In the genomic region with DNA sequence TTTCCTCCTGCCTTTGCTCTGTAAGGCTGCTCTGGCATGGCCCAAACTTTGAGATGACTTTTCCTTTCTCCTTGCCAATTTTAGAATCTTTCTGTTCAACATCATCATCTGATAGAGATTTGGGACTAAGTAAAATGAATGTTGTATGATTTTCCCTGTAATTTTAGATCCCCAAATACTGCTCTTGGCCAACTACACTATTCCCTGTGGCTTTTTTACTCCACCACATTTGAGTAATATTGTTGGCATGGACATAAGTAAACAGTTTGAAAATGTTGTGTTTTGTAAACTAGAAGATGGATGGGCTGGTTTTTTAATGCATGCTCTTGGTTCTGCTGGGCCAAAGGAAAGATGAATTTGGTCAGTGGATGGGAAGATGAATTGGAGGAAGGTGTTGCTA, we compare ENCODE assay signal across 29 cellular contexts. TPM values are rescaled to one million over a fixed set of nuclear protein-coding genes. Genes with fewer than 3 reads are reported as not detected.
"Had no signal": no experiment of that assay in that cellular context is flagged by ENCODE, and none has a peak within 500 bp of the region (broad histone marks: within the 10 kb centered on the region; RNA-seq: fewer than 3 reads in every experiment).

No MANE protein-coding gene starts in this region.

- H3K9ac ChIP-seq: parathyroid adenoma had no signal

- H3K36me3 ChIP-seq: gastroesophageal sphincter, sigmoid colon, stomach, suprapubic skin, tibial artery, upper lobe of right lung had no signal

- H2AFZ ChIP-seq: parathyroid adenoma had no signal

- H3K9me3 ChIP-seq: gastroesophageal sphincter, psoas muscle, sigmoid colon, stomach, suprapubic skin, tibial artery, upper lobe of right lung had no signal

- H3K27me3 ChIP-seq: gastroesophageal sphincter, sigmoid colon, stomach, suprapubic skin, tibial artery had no signal

- H3K27ac ChIP-seq: gastroesophageal sphincter, parathyroid adenoma, psoas muscle, sigmoid colon, stomach, suprapubic skin, upper lobe of right lung had no signal

- ATAC-seq: gastroesophageal sphincter; left cardiac atrium; naive thymus-derived CD4-positive, alpha-beta T cell; psoas muscle; stimulated activated naive B cell treated with anti-CD40 and anti-IgM and Interleukin-4, amounts not matched to agents 10 μg/mL and 1 μg/mL and 100 μg/mL, for 72 hours; T-helper 17 cell; upper lobe of right lung had no signal

- DNase-seq: activated CD4-positive, alpha-beta memory T cell treated with anti-CD3 and anti-CD28 coated beads, Interleukin-2, amount 10 ng/mL, durations not matched to agents 7 days and 5 days; activated CD4-positive, alpha-beta T cell treated with anti-CD3 and anti-CD28 coated beads, Interleukin-2, amount 10 ng/mL, durations not matched to agents 24 days and 14 days; activated CD4-positive, CD25-positive, alpha-beta regulatory T cell treated with anti-CD3 and anti-CD28 coated beads, Interleukin-2, amount 50 U/mL, for 72 hours; activated CD8-positive, alpha-beta memory T cell treated with anti-CD3 and anti-CD28 coated beads, Interleukin-2, amount 50 U/mL, for 48 hours; activated gamma-delta T cell treated with Interleukin-2 at 50 U/mL for 16 hours; activated naive CD4-positive, alpha-beta T cell treated with anti-CD3 and anti-CD28 coated beads, Interleukin-2, amount 50 U/mL, for 16 hours; activated T-cell treated with anti-CD3 and anti-CD28 coated beads, Interleukin-2, amount 50 U/mL, for 24 hours; anterior cingulate cortex; caudate nucleus; cortex of kidney; hippocampal formation; left cardiac atrium; mammary epithelial cell; naive thymus-derived CD4-positive, alpha-beta T cell; nucleus accumbens; psoas muscle; sigmoid colon; small intestine; stimulated activated CD4-positive, alpha-beta T cell treated with anti-CD3 and anti-CD28 coated beads, Interleukin-1b, Interleukin-23, amount 100 ng/mL, for 48 hours; stimulated activated CD4-positive, alpha-beta T cell treated with anti-CD3 and anti-CD28 coated beads, Interleukin-4, amount 100 ng/mL, for 4 hours; stimulated activated CD8-positive, alpha-beta memory T cell treated with anti-CD3 and anti-CD28 coated beads, Interleukin-4, amount 100 ng/mL, for 48 hours; stimulated activated naive B cell treated with anti-CD40 and anti-IgM and Interleukin-4, amounts not matched to agents 10 μg/mL and 1 μg/mL and 100 μg/mL, for 72 hours; stomach; T-helper 17 cell; tibial artery; upper lobe of right lung had no signal

- H3K4me3 ChIP-seq: gastroesophageal sphincter, psoas muscle, sigmoid colon, stomach, suprapubic skin, tibial artery, upper lobe of right lung had no signal

- H3K4me1 ChIP-seq: parathyroid adenoma, psoas muscle, suprapubic skin, upper lobe of right lung had no signal

RNA-seq across cellular contexts. Expression of gene LTBP1, which starts 12.1 kb away (rescaled TPM):
- polyA plus RNA-seq: naive thymus-derived CD4-positive, alpha-beta T cell had no signal
